9 cellular contexts compared by ENCODE assay signal in genomic region chr17:39951924-39952664, GRCh38. TPM values are rescaled to one million over a fixed set of nuclear protein-coding genes. Genes with fewer than 3 reads are reported as not detected.
DNase-seq lines count a peak whose midpoint lies in the region; ATAC-seq, FAIRE-seq and TF ChIP-seq lines count a peak whose summit lies in the region.
"Had no signal": no experiment of that assay in that cellular context is flagged by ENCODE, and none has a peak within 500 bp of the region (broad histone marks: within the 10 kb centered on the region; RNA-seq: fewer than 3 reads in every experiment).

No MANE protein-coding gene starts in this region.

- H3K4me1 ChIP-seq in kidney (ENCODE audit: control insufficient read depth in 1 of 2, insufficient read depth in 1 of 2, low read depth in 1 of 2, low read length in 2 of 2) (peaks cover 4 to 6% of the 10 kb centered on the region in 2 donors), thymus (ENCODE audit: control insufficient read depth, insufficient read depth, low read length) (peaks cover 9% of the 10 kb centered on the region)

- H3K9me3 Mint-ChIP-seq in activated CD4-positive, alpha-beta T cell treated with anti-CD3 and anti-CD28 coated beads for 36 hours (ENCODE audit: low read depth) = no peaks in the 10 kb centered on the region
- H3K9me3 Mint-ChIP-seq in activated T-helper 2 cell treated with anti-CD3 and anti-CD28 coated beads, Interferon-gamma antibody, Interleukin-2, Interleukin-4, amounts not matched to agents 10 μg/mL and 5 μg/mL and 100 μg/mL, durations not matched to agents 14 hours and 24 hours and 36 hours = no peaks in the 10 kb centered on the region

- H3K9me3 ChIP-seq in kidney (ENCODE audit: control insufficient read depth in 1 of 2, low read length in 2 of 2) (no peaks in the 10 kb centered on the region), thymus (ENCODE audit: control insufficient read depth) (no peaks in the 10 kb centered on the region)

- H3K4me3 ChIP-seq in kidney (ENCODE audit: low read length in 2 of 2) (peak overlapping the region; percentile 12 to 47), thymus (ENCODE audit: low read length) (peak overlapping the region; percentile 69)

- no peak for FAIRE-seq in kidney (lab: Jason Lieb, UNC)

- peak overlapping the region in 1 of 2 donors; percentile 22 for H3K9ac ChIP-seq in kidney (ENCODE audit: low read length in 2 of 2)

- H3K27ac ChIP-seq in kidney (ENCODE audit: low read depth in 2 of 2, low read length in 2 of 2) (no peak overlapping the region), thymus (ENCODE audit: low read depth) (peak overlapping the region; percentile 69)

- WGBS in thymus = 74% methylated on average over 21 of the region's 21 CpGs

- CTCF ChIA-PET in activated CD4-positive, alpha-beta T cell treated with anti-CD3 and anti-CD28 coated beads for 36 hours (lab: Charles Lee) = interaction anchor here (0.9 to 1.1 kb wide), 2 partner anchors 28 to 197 kb away, joined by 3 read pairs; partner anchors contain the start of gene PSMD3

- no peak for TF ChIP-seq CTCF in kidney (IDR thresholded peaks at IDR 0.05; ENCODE audit: borderline replicate concordance, extremely low read depth, insufficient read depth)

- ATAC-seq in activated CD4-positive, alpha-beta T cell treated with anti-CD3 and anti-CD28 coated beads for 36 hours = peak; percentile 3

- POLR2A ChIA-PET in activated CD4-positive, alpha-beta T cell treated with anti-CD3 and anti-CD28 coated beads for 36 hours (lab: Charles Lee) = no interaction called here

- H3K36me3 Mint-ChIP-seq in activated CD4-positive, alpha-beta T cell treated with anti-CD3 and anti-CD28 coated beads for 36 hours (ENCODE audit: low read depth) = no peaks in the 10 kb centered on the region
- no peaks in the 10 kb centered on the region for H3K36me3 Mint-ChIP-seq in activated T-helper 2 cell treated with anti-CD3 and anti-CD28 coated beads, Interferon-gamma antibody, Interleukin-2, Interleukin-4, amounts not matched to agents 10 μg/mL and 5 μg/mL and 100 μg/mL, durations not matched to agents 14 hours and 24 hours and 36 hours (ENCODE audit: low read depth)

- intact Hi-C loops in activated CD4-positive, alpha-beta T cell treated with anti-CD3 and anti-CD28 coated beads for 36 hours (cut with DNase I, micrococcal nuclease) = loop anchor here (1.0 to 10.0 kb wide), 4 partner anchors 25 to 547 kb away; partner anchors contain the start of genes FBXL20 (in 1 of the 2), LRRC3C (in 1 of the 2), MIEN1 (in 1 of the 2) and ORMDL3 (in 1 of the 2)
- intact Hi-C loops in activated T-helper 2 cell treated with anti-CD3 and anti-CD28 coated beads, Interferon-gamma antibody, Interleukin-2, Interleukin-4, amounts not matched to agents 10 μg/mL and 5 μg/mL and 100 μg/mL, durations not matched to agents 14 hours and 24 hours and 36 hours (cut with micrococcal nuclease) = loop anchor here (10.0 kb wide), 2 partner anchors 143 to 327 kb away; partner anchors contain the start of gene PPP1R1B
- intact Hi-C loops in kidney (cut with DNase I) = no loop called here

- H3K36me3 ChIP-seq in kidney (ENCODE audit: control insufficient read depth in 1 of 2, insufficient read depth in 2 of 2, low read length in 2 of 2) = no peaks in the 10 kb centered on the region
- no peaks in the 10 kb centered on the region for H3K36me3 ChIP-seq in thymus (ENCODE audit: control insufficient read depth, insufficient read depth)

- H3K27ac Mint-ChIP-seq in activated CD4-positive, alpha-beta T cell treated with anti-CD3 and anti-CD28 coated beads for 36 hours = no peak overlapping the region
- H3K27ac Mint-ChIP-seq in activated T-helper 2 cell treated with anti-CD3 and anti-CD28 coated beads, Interferon-gamma antibody, Interleukin-2, Interleukin-4, amounts not matched to agents 10 μg/mL and 5 μg/mL and 100 μg/mL, durations not matched to agents 14 hours and 24 hours and 36 hours = peak overlapping the region; percentile 49

- H3K4me3 Mint-ChIP-seq in activated CD4-positive, alpha-beta T cell treated with anti-CD3 and anti-CD28 coated beads for 36 hours = peak overlapping the region; percentile 42
- peak overlapping the region; percentile 69 for H3K4me3 Mint-ChIP-seq in activated T-helper 2 cell treated with anti-CD3 and anti-CD28 coated beads, Interferon-gamma antibody, Interleukin-2, Interleukin-4, amounts not matched to agents 10 μg/mL and 5 μg/mL and 100 μg/mL, durations not matched to agents 14 hours and 24 hours and 36 hours (ENCODE audit: low read depth)

- H3K4me1 Mint-ChIP-seq in activated CD4-positive, alpha-beta T cell treated with anti-CD3 and anti-CD28 coated beads for 36 hours = peaks cover 16% of the 10 kb centered on the region
- peaks cover 11% of the 10 kb centered on the region for H3K4me1 Mint-ChIP-seq in activated T-helper 2 cell treated with anti-CD3 and anti-CD28 coated beads, Interferon-gamma antibody, Interleukin-2, Interleukin-4, amounts not matched to agents 10 μg/mL and 5 μg/mL and 100 μg/mL, durations not matched to agents 14 hours and 24 hours and 36 hours (ENCODE audit: low read depth)

- no peaks in the 10 kb centered on the region for H3K27me3 ChIP-seq in thymus (ENCODE audit: control insufficient read depth, insufficient read depth)

- DNase-seq in activated CD4-positive, alpha-beta T cell treated with anti-CD3 and anti-CD28 coated beads for 36 hours = no peak
- DNase-seq in activated CD4-positive, alpha-beta T cell treated with anti-CD3 and anti-CD28 coated beads for 4 hours = no peak
- DNase-seq in activated T-helper 2 cell treated with anti-CD3 and anti-CD28 coated beads, Interferon-gamma antibody, Interleukin-2, Interleukin-4, amounts not matched to agents 10 μg/mL and 5 μg/mL and 100 μg/mL, durations not matched to agents 14 hours and 24 hours and 36 hours (ENCODE audit: low spot score) = no peak
- DNase-seq in kidney = peak; percentile 82
- no peak for DNase-seq in germinal center (ENCODE audit: low spot score)
- DNase-seq in stimulated activated naive CD4-positive, alpha-beta T cell treated with Interleukin-2 at 50 U/mL for 16 hours (lab: John Stamatoyannopoulos, UW) = no peak
- no peak for DNase-seq in stimulated activated CD4-positive, alpha-beta T cell treated with anti-CD3 and anti-CD28 coated beads, Interleukin-4, amount 100 ng/mL, for 24 hours

- H3K27me3 Mint-ChIP-seq in activated CD4-positive, alpha-beta T cell treated with anti-CD3 and anti-CD28 coated beads for 36 hours = no peaks in the 10 kb centered on the region
- H3K27me3 Mint-ChIP-seq in activated T-helper 2 cell treated with anti-CD3 and anti-CD28 coated beads, Interferon-gamma antibody, Interleukin-2, Interleukin-4, amounts not matched to agents 10 μg/mL and 5 μg/mL and 100 μg/mL, durations not matched to agents 14 hours and 24 hours and 36 hours (ENCODE audit: low read depth) = peaks cover 4% of the 10 kb centered on the region

RNA-seq across cellular contexts. Expression of gene GSDMA, which starts 10.7 kb away (rescaled TPM):
- 1 to 10 TPM in 1 of 2 experiments, under 1 TPM in 1; 0.98 to 1.1 TPM for total RNA-seq in activated CD4-positive, alpha-beta T cell treated with anti-CD3 and anti-CD28 coated beads for 36 hours
- 0.11 and 0.53 TPM in 2 replicates for total RNA-seq in activated T-helper 2 cell treated with anti-CD3 and anti-CD28 coated beads, Interferon-gamma antibody, Interleukin-2, Interleukin-4, amounts not matched to agents 10 μg/mL and 5 μg/mL and 100 μg/mL, durations not matched to agents 14 hours and 24 hours and 36 hours
- 0.47 TPM for total RNA-seq in kidney
- polyA plus RNA-seq in kidney (ENCODE audit: insufficient read depth, low read depth, low replicate concordance) (0.80 TPM), thymus (1.7 TPM)

RNA-seq across cellular contexts. Expression of gene LRRC3C, which starts 24.6 kb away (rescaled TPM):
- total RNA-seq in activated CD4-positive, alpha-beta T cell treated with anti-CD3 and anti-CD28 coated beads for 36 hours = not detected
- not detected in 2 replicates for total RNA-seq in activated T-helper 2 cell treated with anti-CD3 and anti-CD28 coated beads, Interferon-gamma antibody, Interleukin-2, Interleukin-4, amounts not matched to agents 10 μg/mL and 5 μg/mL and 100 μg/mL, durations not matched to agents 14 hours and 24 hours and 36 hours
- not detected for total RNA-seq in kidney
- polyA plus RNA-seq in kidney (ENCODE audit: insufficient read depth, low read depth, low replicate concordance) = not detected
- polyA plus RNA-seq in thymus = 0.05 TPM
- total RNA-seq: T-helper 2 cell treated with Interferon-gamma antibody and Interleukin-4, amounts not matched to agents 100 ng/mL and 5 ng/mL, for 36 hours had no signal

RNA-seq across cellular contexts. Expression of gene ORMDL3, which starts 24.7 kb away (rescaled TPM):
- total RNA-seq in activated CD4-positive, alpha-beta T cell treated with anti-CD3 and anti-CD28 coated beads for 36 hours = 10 to 100 TPM; 46.8 to 64.9 TPM
- 66.1 and 74.3 TPM in 2 replicates for total RNA-seq in activated T-helper 2 cell treated with anti-CD3 and anti-CD28 coated beads, Interferon-gamma antibody, Interleukin-2, Interleukin-4, amounts not matched to agents 10 μg/mL and 5 μg/mL and 100 μg/mL, durations not matched to agents 14 hours and 24 hours and 36 hours
- 48.8 TPM for total RNA-seq in kidney
- polyA plus RNA-seq in kidney (ENCODE audit: insufficient read depth, low read depth, low replicate concordance) (85.9 TPM), thymus (67.6 TPM)

RNA-seq across cellular contexts. Expression of gene PSMD3, which starts 28.5 kb away (rescaled TPM):
- 100 to 1,000 TPM; 141 to 146 TPM for total RNA-seq in activated CD4-positive, alpha-beta T cell treated with anti-CD3 and anti-CD28 coated beads for 36 hours
- total RNA-seq in activated T-helper 2 cell treated with anti-CD3 and anti-CD28 coated beads, Interferon-gamma antibody, Interleukin-2, Interleukin-4, amounts not matched to agents 10 μg/mL and 5 μg/mL and 100 μg/mL, durations not matched to agents 14 hours and 24 hours and 36 hours = 193 and 196 TPM in 2 replicates
- 66.4 TPM for total RNA-seq in kidney
- polyA plus RNA-seq in kidney (ENCODE audit: insufficient read depth, low read depth, low replicate concordance) = 63.6 TPM
- 48.1 TPM for polyA plus RNA-seq in thymus

RNA-seq across cellular contexts. Expression of gene GSDMB, which starts 33.7 kb away (rescaled TPM):
- 10 to 100 TPM; 17.7 to 18.5 TPM for total RNA-seq in activated CD4-positive, alpha-beta T cell treated with anti-CD3 and anti-CD28 coated beads for 36 hours
- 24.6 and 26.3 TPM in 2 replicates for total RNA-seq in activated T-helper 2 cell treated with anti-CD3 and anti-CD28 coated beads, Interferon-gamma antibody, Interleukin-2, Interleukin-4, amounts not matched to agents 10 μg/mL and 5 μg/mL and 100 μg/mL, durations not matched to agents 14 hours and 24 hours and 36 hours
- total RNA-seq in kidney = 5.6 TPM
- 3.5 TPM for polyA plus RNA-seq in kidney (ENCODE audit: insufficient read depth, low read depth, low replicate concordance)
- 122 TPM for polyA plus RNA-seq in thymus
